ENCODE assay signal across 9 cellular contexts in genomic region chr1:110495926-110496600, GRCh38. TPM values are rescaled to one million over a fixed set of nuclear protein-coding genes. Genes with fewer than 3 reads are reported as not detected.
DNase-seq lines count a peak whose midpoint lies in the region; ATAC-seq lines count a peak whose summit lies in the region.
"Had no signal": no experiment of that assay in that cellular context is flagged by ENCODE, and none has a peak within 500 bp of the region (broad histone marks: within the 10 kb centered on the region; RNA-seq: fewer than 3 reads in every experiment).

No MANE protein-coding gene starts in this region.

- H3K4me3 Mint-ChIP-seq in activated CD4-positive, alpha-beta memory T cell treated with anti-CD3 and anti-CD28 coated beads, Interleukin-2, amount 10 ng/mL, durations not matched to agents 7 days and 5 days = no peak overlapping the region
- H3K4me3 Mint-ChIP-seq: activated naive CD8-positive, alpha-beta T cell had no signal

- ATAC-seq in GM21447 (IDR thresholded peaks at IDR 0.05; ENCODE audit: unreplicated experiment) = no peak

- no peak overlapping the region for H3K27ac ChIP-seq in effector memory CD4-positive, alpha-beta T cell (ENCODE audit: insufficient read depth, low read length, poor library complexity, severe bottlenecking)

- H3K27me3 ChIP-seq in effector memory CD4-positive, alpha-beta T cell (replicated peaks; ENCODE audit: control insufficient read depth, insufficient read depth, low read length, poor library complexity, severe bottlenecking) = no peaks in the 10 kb centered on the region

- no peaks in the 10 kb centered on the region for H3K36me3 ChIP-seq in effector memory CD4-positive, alpha-beta T cell (ENCODE audit: control insufficient read depth, insufficient read depth, low read length)

- no peaks in the 10 kb centered on the region for H3K36me3 Mint-ChIP-seq in activated CD4-positive, alpha-beta memory T cell treated with anti-CD3 and anti-CD28 coated beads, Interleukin-2, amount 10 ng/mL, durations not matched to agents 7 days and 5 days (ENCODE audit: low read depth)
- H3K36me3 Mint-ChIP-seq: activated naive CD8-positive, alpha-beta T cell had no signal

- H3K9me3 Mint-ChIP-seq in activated CD4-positive, alpha-beta memory T cell treated with anti-CD3 and anti-CD28 coated beads, Interleukin-2, amount 10 ng/mL, durations not matched to agents 7 days and 5 days = no peaks in the 10 kb centered on the region

- no peaks in the 10 kb centered on the region for H3K9me3 ChIP-seq in effector memory CD4-positive, alpha-beta T cell (ENCODE audit: control insufficient read depth, low read length)

- peaks cover 4% of the 10 kb centered on the region for H3K4me1 Mint-ChIP-seq in activated CD4-positive, alpha-beta memory T cell treated with anti-CD3 and anti-CD28 coated beads, Interleukin-2, amount 10 ng/mL, durations not matched to agents 7 days and 5 days

- peaks cover 3% of the 10 kb centered on the region for H3K27me3 Mint-ChIP-seq in activated CD4-positive, alpha-beta memory T cell treated with anti-CD3 and anti-CD28 coated beads, Interleukin-2, amount 10 ng/mL, durations not matched to agents 7 days and 5 days
- H3K27me3 Mint-ChIP-seq: activated naive CD8-positive, alpha-beta T cell had no signal

- CTCF ChIA-PET in activated CD4-positive, alpha-beta memory T cell treated with anti-CD3 and anti-CD28 coated beads, Interleukin-2, amount 10 ng/mL, durations not matched to agents 7 days and 5 days (lab: Charles Lee) = interaction anchor here (0.6 to 4.0 kb wide), 60 partner anchors 9 to 1279 kb away, joined by 3 to 100 read pairs (median 4); partner anchors contain the start of genes KCNA10, KCNC4, LAMTOR5 and STRIP1

- no peak overlapping the region for H3K4me3 ChIP-seq in effector memory CD4-positive, alpha-beta T cell (ENCODE audit: insufficient read depth, low read depth, low read length, poor library complexity, severe bottlenecking)

- DNase-seq in DMS53 treated with DMSO at 0.1 percent for 48 hours (lab: John Stamatoyannopoulos, UW; ENCODE audit: unreplicated experiment) (peak; percentile 58), HT-29 (ENCODE audit: low spot score) (peak; percentile 92), NK-92 (lab: John Stamatoyannopoulos, UW; ENCODE audit: unreplicated experiment) (peak; percentile 32), middle frontal gyrus (ENCODE audit: extremely low spot score, low spot score) (peak; percentile 30)
- peak; percentile 82 for DNase-seq in activated CD4-positive, alpha-beta memory T cell treated with anti-CD3 and anti-CD28 coated beads, Interleukin-2, amount 10 ng/mL, durations not matched to agents 7 days and 5 days
- peak; percentile 39 to 62 (median 47) for DNase-seq in effector memory CD4-positive, alpha-beta T cell
- peak; percentile 42 to 51 for DNase-seq in stimulated activated CD8-positive, alpha-beta memory T cell treated with anti-CD3 and anti-CD28 coated beads, Interleukin-4, amount 100 ng/mL, for 1 hour (ENCODE audit: low read depth in 2 of 2, low spot score in 1 of 2)

- H3K4me1 ChIP-seq in effector memory CD4-positive, alpha-beta T cell (ENCODE audit: control insufficient read depth, insufficient read depth, low read length, poor library complexity, severe bottlenecking) = no peaks in the 10 kb centered on the region

- no peak overlapping the region for H3K27ac Mint-ChIP-seq in activated CD4-positive, alpha-beta memory T cell treated with anti-CD3 and anti-CD28 coated beads, Interleukin-2, amount 10 ng/mL, durations not matched to agents 7 days and 5 days
- H3K27ac Mint-ChIP-seq: activated naive CD8-positive, alpha-beta T cell had no signal

- POLR2A ChIA-PET in activated CD4-positive, alpha-beta memory T cell treated with anti-CD3 and anti-CD28 coated beads, Interleukin-2, amount 10 ng/mL, durations not matched to agents 7 days and 5 days (lab: Charles Lee) = interaction anchor here (0.7 to 2.1 kb wide), 3 partner anchors 88 to 299 kb away, joined by 3 to 6 read pairs (median 5); no protein-coding TSS in a partner anchor

RNA-seq across cellular contexts. Expression of gene KCNA10, which starts 22.9 kb away (rescaled TPM):
- not detected in 2 replicates for total RNA-seq in HT-29 (2014; rRNA removed; shearing (Covaris generic))
- total RNA-seq in activated CD4-positive, alpha-beta memory T cell treated with anti-CD3 and anti-CD28 coated beads, Interleukin-2, amount 10 ng/mL, durations not matched to agents 7 days and 5 days = not detected

RNA-seq across cellular contexts. Expression of gene PROK1, which starts 45.1 kb away (rescaled TPM):
- total RNA-seq in HT-29 (2014; rRNA removed; shearing (Covaris generic)) = not detected in 2 replicates
- not detected for total RNA-seq in activated CD4-positive, alpha-beta memory T cell treated with anti-CD3 and anti-CD28 coated beads, Interleukin-2, amount 10 ng/mL, durations not matched to agents 7 days and 5 days

Comparison
In these comparisons a context has a peak if more than half of its experiments do, and no peak if none do; other contexts are left out.
1. DNase-seq: peak in every context shown above with its lines; median percentile 92 in HT-29; 82 in activated CD4-positive, alpha-beta memory T cell treated with anti-CD3 and anti-CD28 coated beads, Interleukin-2, amount 10 ng/mL, durations not matched to agents 7 days and 5 days; 58 in DMS53 treated with DMSO at 0.1 percent for 48 hours; 47 in effector memory CD4-positive, alpha-beta T cell; 46 in stimulated activated CD8-positive, alpha-beta memory T cell treated with anti-CD3 and anti-CD28 coated beads, Interleukin-4, amount 100 ng/mL, for 1 hour; 32 in NK-92; 30 in middle frontal gyrus.